In genomic region chr20:57589123-57589727, GRCh38 we compare ENCODE assay signal across 25 cellular contexts. TPM values are rescaled to one million over a fixed set of nuclear protein-coding genes. Genes with fewer than 3 reads are reported as not detected.
DNase-seq lines count a peak whose midpoint lies in the region; ATAC-seq and TF ChIP-seq lines count a peak whose summit lies in the region.
"Had no signal": no experiment of that assay in that cellular context is flagged by ENCODE, and none has a peak within 500 bp of the region (broad histone marks: within the 10 kb centered on the region; RNA-seq: fewer than 3 reads in every experiment).

No MANE protein-coding gene starts in this region.

- no peaks in the 10 kb centered on the region for H3K27me3 ChIP-seq in muscle layer of duodenum (ENCODE audit: low read depth, low read length)
- H3K27me3 ChIP-seq in transverse colon = no peaks in the 10 kb centered on the region
- H3K27me3 ChIP-seq: BLaER1 had no signal

- intact Hi-C loops in transverse colon (cut with DNase I; ENCODE audit: low total_unique reads) = no loop called here

- no peak for TF ChIP-seq CTCF in chondrocyte (IDR thresholded peaks at IDR 0.05)
- no peak for TF ChIP-seq CTCF in transverse colon (IDR thresholded peaks at IDR 0.05)
- TF ChIP-seq CTCF in RWPE1 (conservative IDR thresholded peaks at IDR 0.05; ENCODE audit: low read depth) = no peak

- WGBS in transverse colon (ENCODE audit: low coverage in 1 of 2), 2 donors = 81% methylated on average over 6 of the region's 6 CpGs; no CpG with 5 or more reads in 1 of the 2 donors

- no peaks in the 10 kb centered on the region for H3K4me1 Mint-ChIP-seq in chondrocyte (ENCODE audit: low read depth)

- CTCF ChIA-PET in RWPE1 (lab: Yijun Ruan, JAX) = interaction anchor here (0.6 to 1.4 kb wide), 3 partner anchors 31 to 80 kb away, joined by 3 to 4 read pairs (median 3); no protein-coding TSS in a partner anchor

- peaks cover 2% of the 10 kb centered on the region for H3K27me3 Mint-ChIP-seq in chondrocyte (ENCODE audit: low read depth)

- peak overlapping the region; percentile 14 for H3K27ac ChIP-seq in muscle layer of duodenum (ENCODE audit: low read length)
- H3K27ac ChIP-seq in transverse colon = peak overlapping the region; percentile 49 to 78 (median 67)
- H3K27ac ChIP-seq in RWPE1 = no peak overlapping the region
- H3K27ac ChIP-seq: BLaER1, HL-60 had no signal

- no peak overlapping the region for H3K4me3 ChIP-seq in muscle layer of duodenum (ENCODE audit: low read depth in 1 of 2, low read length in 2 of 2)
- H3K4me3 ChIP-seq in transverse colon = no peak overlapping the region
- H3K4me3 ChIP-seq: BLaER1, GM12878 had no signal

- DNase-seq in chondrocyte (ENCODE audit: low spot score) (peak; percentile 66), left lobe of liver (ENCODE audit: low spot score) (no peak), transverse colon (no peak), NCI-H1092 treated with DMSO at 0.1 percent for 48 hours (lab: John Stamatoyannopoulos, UW) (no peak), RWPE1 (ENCODE audit: low spot score) (no peak), DMS 273 treated with DMSO at 0.1 percent for 48 hours (lab: John Stamatoyannopoulos, UW) (no peak), NCI-H2196 (lab: John Stamatoyannopoulos, UW; ENCODE audit: unreplicated experiment) (no peak)
- DNase-seq: CD4-positive, alpha-beta T cell; COR-L47; DND-41; H9; Karpas-422; MV-4-11; NCI-H1694; NCI-H2081; NCI-H2171; NCI-H524 treated with DMSO at 0.1 percent for 48 hours; OCI-M1; SHP77 had no signal

- H3K9me3 ChIP-seq in muscle layer of duodenum (ENCODE audit: control insufficient read depth in 1 of 2, low read length in 2 of 2) (peaks cover 5 to 7% of the 10 kb centered on the region in 2 donors), transverse colon (no peaks in the 10 kb centered on the region)

- H3K9me3 Mint-ChIP-seq in chondrocyte (ENCODE audit: low read depth) = peaks cover 2% of the 10 kb centered on the region
- H3K9me3 Mint-ChIP-seq: CD4-positive, alpha-beta T cell had no signal

- no peak for TF ChIP-seq EP300 in transverse colon (IDR thresholded peaks at IDR 0.05; ENCODE audit: low read depth)

- TF ChIP-seq POLR2A in transverse colon (IDR thresholded peaks at IDR 0.05) = no peak

- H3K4me3 Mint-ChIP-seq in chondrocyte (ENCODE audit: unreplicated experiment) = no peak overlapping the region
- H3K4me3 Mint-ChIP-seq: CD4-positive, alpha-beta T cell; H9; IgD-negative memory B cell had no signal

- H3K4me1 ChIP-seq in muscle layer of duodenum (ENCODE audit: control insufficient read depth in 1 of 2, insufficient read depth in 2 of 2, low read length in 2 of 2) (peaks cover 13 to 31% of the 10 kb centered on the region in 2 donors), transverse colon (peaks cover 11 to 45% (median 37%) of the 10 kb centered on the region in 4 donors)

- POLR2A ChIA-PET in RWPE1 (lab: Yijun Ruan, JAX; ENCODE audit: low non-redundant PET) = no interaction called here

- H3K36me3 ChIP-seq in muscle layer of duodenum (ENCODE audit: control insufficient read depth in 1 of 2, insufficient read depth in 2 of 2, low read length in 2 of 2) (no peaks in the 10 kb centered on the region), transverse colon (no peaks in the 10 kb centered on the region)
- H3K36me3 ChIP-seq: BLaER1 had no signal

- in situ Hi-C loops in transverse colon (cut with MboI; ENCODE audit: low pct_ligation_motif_present in 1 of 4, low pct_unique_long_range_greater_than_20kb in 1 of 4, low sequenced_read_pairs in 3 of 4) = loop anchor here in 1 of 4 donors (25.0 kb wide), 1 partner anchor 202 kb away; the partner anchor contains the start of gene RBM38

- ATAC-seq in left lobe of liver = peak; percentile 0
- ATAC-seq: GM12878 had no signal

- H3K36me3 Mint-ChIP-seq in chondrocyte (ENCODE audit: low read depth) = no peaks in the 10 kb centered on the region

- no peak overlapping the region for H3K27ac Mint-ChIP-seq in chondrocyte (ENCODE audit: unreplicated experiment)
- H3K27ac Mint-ChIP-seq: CD4-positive, alpha-beta T cell; H9; IgD-negative memory B cell had no signal

RNA-seq across cellular contexts. Expression of gene PCK1, which starts 28.3 kb away (rescaled TPM):
- total RNA-seq in chondrocyte (not detected in 3 replicates), left lobe of liver (1,004 TPM), transverse colon (100 to 1,000 TPM; 395 to 794 (median 739) TPM)
- total RNA-seq: CD4-positive, alpha-beta T cell; H9; M059J had no signal

RNA-seq across cellular contexts. Expression of gene ZBP1, which starts 31.0 kb away (rescaled TPM):
- total RNA-seq in chondrocyte = not detected in 3 replicates
- total RNA-seq in left lobe of liver = 0.08 TPM
- total RNA-seq in transverse colon = 1 to 10 TPM in 2 of 4 donors, not detected in 2; 1.6 to 4.4 TPM
- total RNA-seq: H9 had no signal

Comparison
In these comparisons a context has a peak if more than half of its experiments do, and no peak if none do; other contexts are left out.
1. RNA of gene PCK1, which starts 28.3 kb away (total RNA-seq): 1,004 TPM in left lobe of liver (single experiment) and 395 to 794 TPM in transverse colon; not detected in chondrocyte; every median in the first group is over 100 times any median in the second.